ENCODE assay signal across 1 cellular context in the genomic region with DNA sequence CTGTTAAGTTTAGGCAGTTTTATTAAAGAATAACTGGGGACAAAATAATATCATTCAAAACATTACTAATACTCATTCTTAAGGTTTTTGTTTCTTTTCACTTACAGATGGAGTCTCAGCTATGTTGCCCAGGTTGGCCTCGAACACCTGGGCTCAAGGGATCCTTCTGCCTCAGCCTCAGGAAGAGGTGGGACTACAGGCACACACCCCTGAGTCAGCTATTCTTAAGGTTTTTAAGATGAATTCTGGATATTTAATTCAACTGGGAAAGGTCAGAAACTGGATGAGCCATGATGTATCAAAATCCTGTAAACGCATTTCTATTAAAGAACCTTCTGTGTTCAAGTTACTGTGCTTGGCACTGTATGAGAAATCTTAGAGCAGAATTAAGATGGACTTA.
TF ChIP-seq lines count a peak whose summit lies in the region.

No MANE protein-coding gene starts in this region.

TF ChIP-seq in IMR-90, 13 proteins besides CTCF, POLR2A, EP300 and RAD21:
- TF ChIP-seq FOS (IDR thresholded peaks at IDR 0.05; ENCODE audit: low read depth, low read length) (no peak), NFE2L2 (IDR thresholded peaks at IDR 0.05; ENCODE audit: low read depth, low read length) (no peak), BHLHE40 (IDR thresholded peaks at IDR 0.05; ENCODE audit: low read depth, low read length) (no peak), MAFK (IDR thresholded peaks at IDR 0.05; ENCODE audit: low read depth, low read length) (peak; percentile 57), RFX5 (IDR thresholded peaks at IDR 0.05; ENCODE audit: low read depth, low read length) (no peak), SMC3 (IDR thresholded peaks at IDR 0.05; ENCODE audit: low read depth, low read length) (no peak), MXI1 (IDR thresholded peaks at IDR 0.05; ENCODE audit: borderline replicate concordance, low read depth, low read length) (no peak), MAZ (IDR thresholded peaks at IDR 0.05; ENCODE audit: borderline replicate concordance, low read depth, low read length) (no peak)
